ENCODE assay signal across 8 cellular contexts in the genomic region with DNA sequence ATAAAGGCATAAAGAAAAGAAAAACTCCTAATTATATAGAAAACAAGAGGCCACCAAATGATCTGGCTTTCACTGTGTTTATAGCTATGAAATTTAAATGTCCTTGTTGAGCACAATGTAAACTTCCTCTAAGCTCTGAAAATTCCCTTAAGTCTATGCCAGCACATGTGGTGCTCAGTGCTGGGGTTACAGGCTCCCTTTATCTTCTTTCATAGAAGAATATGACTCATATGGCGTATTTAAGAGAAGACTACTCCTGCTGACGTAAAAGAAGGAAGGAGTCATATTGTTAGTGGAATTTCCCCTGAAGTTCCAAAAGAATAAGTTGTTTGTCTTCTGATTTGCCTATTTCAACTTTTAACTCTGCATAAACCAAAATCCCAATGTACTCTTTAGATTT. TPM values are rescaled to one million over a fixed set of nuclear protein-coding genes. Genes with fewer than 3 reads are reported as not detected.
DNase-seq lines count a peak whose midpoint lies in the region; ATAC-seq and TF ChIP-seq lines count a peak whose summit lies in the region.

No MANE protein-coding gene starts in this region.

- TF ChIP-seq CTCF in AG09319 (IDR thresholded peaks at IDR 0.05; ENCODE audit: low read depth, low read length) (no peak), left lung (IDR thresholded peaks at IDR 0.05) (no peak)

- intact Hi-C loops in left lung (cut with DNase I), result no loop called here

- peak; percentile 59 for ATAC-seq in GM19452 (IDR thresholded peaks at IDR 0.05; ENCODE audit: unreplicated experiment)
- ATAC-seq in left lung, result peak; percentile 73

- H3K36me3 ChIP-seq in left lung, result peaks cover 0 to 33% of the 10 kb centered on the region in 2 donors

- H3K4me1 ChIP-seq in left lung, result peaks cover 62 to 98% of the 10 kb centered on the region in 2 donors

- H3K27ac ChIP-seq in left lung, result peak overlapping the region; percentile 78 to 88

- H3K9me3 Mint-ChIP-seq in activated naive CD8-positive, alpha-beta T cell treated with anti-CD3 and anti-CD28 coated beads for 36 hours, result no peaks in the 10 kb centered on the region

- DNase-seq in AG09319 (ENCODE audit: extremely low read depth, low read depth) (peak; percentile 84), HS-27A (ENCODE audit: low read depth) (peak; percentile 36), left lung (no peak), nucleus accumbens (lab: John Stamatoyannopoulos, UW) (no peak), iPS-NIHi11 (ENCODE audit: low spot score) (no peak), NCI-H748 (lab: John Stamatoyannopoulos, UW; ENCODE audit: unreplicated experiment) (no peak)
- peak; percentile 35 for DNase-seq in activated naive CD8-positive, alpha-beta T cell treated with anti-CD3 and anti-CD28 coated beads for 36 hours

- H3K4me3 ChIP-seq in left lung, result no peak overlapping the region

- peak overlapping the region; percentile 32 for H3K4me3 Mint-ChIP-seq in activated naive CD8-positive, alpha-beta T cell treated with anti-CD3 and anti-CD28 coated beads for 36 hours

- no peaks in the 10 kb centered on the region for H3K27me3 ChIP-seq in left lung

- H3K9me3 ChIP-seq in left lung, result no peaks in the 10 kb centered on the region

- peaks cover 40% of the 10 kb centered on the region for H3K36me3 Mint-ChIP-seq in activated naive CD8-positive, alpha-beta T cell treated with anti-CD3 and anti-CD28 coated beads for 36 hours

- H3K4me1 Mint-ChIP-seq in activated naive CD8-positive, alpha-beta T cell treated with anti-CD3 and anti-CD28 coated beads for 36 hours, result peaks cover 75% of the 10 kb centered on the region

- peak overlapping the region; percentile 87 for H3K27ac Mint-ChIP-seq in activated naive CD8-positive, alpha-beta T cell treated with anti-CD3 and anti-CD28 coated beads for 36 hours

- H3K27me3 Mint-ChIP-seq in activated naive CD8-positive, alpha-beta T cell treated with anti-CD3 and anti-CD28 coated beads for 36 hours, result no peaks in the 10 kb centered on the region

RNA-seq across cellular contexts. Expression of a gene that starts 30.4 kb away (rescaled TPM):
- total RNA-seq in activated naive CD8-positive, alpha-beta T cell treated with anti-CD3 and anti-CD28 coated beads for 36 hours, result 10 to 100 TPM; 80.3 to 88.5 TPM
- total RNA-seq in left lung, result 100 to 1,000 TPM; 164 to 216 TPM

Comparison
In these comparisons a context has a peak if more than half of its experiments do, and no peak if none do; other contexts are left out.
1. DNase-seq: peak in AG09319 (single experiment), HS-27A (single experiment) and activated naive CD8-positive, alpha-beta T cell treated with anti-CD3 and anti-CD28 coated beads for 36 hours (single experiment); none in left lung (0 of 2), nucleus accumbens (0 of 56), iPS-NIHi11 (single experiment) and NCI-H748 (single experiment).